In the genomic region with DNA sequence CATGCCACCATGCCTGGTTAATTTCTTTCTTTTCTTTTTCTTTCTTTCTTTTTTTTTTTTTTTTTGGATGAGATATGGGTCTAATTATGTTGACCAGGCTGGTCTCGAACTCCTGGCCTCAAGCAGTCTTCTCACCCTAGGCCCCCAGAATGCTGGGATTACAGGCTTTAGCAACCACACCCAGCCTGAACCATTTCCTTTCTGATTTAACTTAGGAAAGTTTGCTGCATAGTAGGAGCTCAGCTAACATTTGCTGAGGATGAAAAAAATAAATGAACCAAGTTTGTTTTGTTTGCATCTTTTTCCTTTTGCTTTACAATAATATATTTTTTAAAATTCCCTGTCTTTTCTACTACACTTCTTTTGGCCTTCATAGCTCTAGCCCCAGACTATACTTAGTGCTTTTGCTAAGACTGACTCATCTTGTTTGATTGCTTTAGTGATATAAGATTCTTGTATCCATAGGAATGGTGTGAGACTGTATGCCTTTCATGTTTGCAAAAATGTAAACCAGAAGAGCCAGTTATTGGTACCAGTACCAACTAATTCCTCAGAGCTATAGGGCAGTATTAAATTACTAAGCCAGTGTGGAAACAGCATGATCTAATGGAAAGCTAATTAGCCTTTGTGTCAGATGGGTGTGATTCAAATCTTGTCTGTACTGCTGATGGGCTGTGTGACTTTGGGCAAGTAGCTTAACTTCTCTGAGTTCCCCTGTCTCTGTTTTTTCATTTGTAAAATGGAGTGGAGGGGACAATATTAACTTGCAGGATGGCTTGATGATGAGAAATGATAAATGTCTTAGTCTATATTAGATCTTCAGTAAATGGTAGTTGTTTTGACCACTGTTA, we compare ENCODE assay signal across 2 cellular contexts.
TF ChIP-seq lines count a peak whose summit lies in the region.

No MANE protein-coding gene starts in this region.

TF ChIP-seq in SK-N-SH treated with all-trans-retinoic acid at 6 μM for 48 hours, 23 proteins besides CTCF, POLR2A, EP300 and RAD21 (continued from another document):
- no peak for TF ChIP-seq ZNF565 (CRISPR knock-in tag; conservative IDR thresholded peaks at IDR 0.05; ENCODE audit: low read depth)
- no peak for TF ChIP-seq CSDC2 (CRISPR knock-in tag; IDR thresholded peaks at IDR 0.05)
- no peak for TF ChIP-seq ESRRG (CRISPR knock-in tag; IDR thresholded peaks at IDR 0.05)
- TF ChIP-seq, protein P1, sequence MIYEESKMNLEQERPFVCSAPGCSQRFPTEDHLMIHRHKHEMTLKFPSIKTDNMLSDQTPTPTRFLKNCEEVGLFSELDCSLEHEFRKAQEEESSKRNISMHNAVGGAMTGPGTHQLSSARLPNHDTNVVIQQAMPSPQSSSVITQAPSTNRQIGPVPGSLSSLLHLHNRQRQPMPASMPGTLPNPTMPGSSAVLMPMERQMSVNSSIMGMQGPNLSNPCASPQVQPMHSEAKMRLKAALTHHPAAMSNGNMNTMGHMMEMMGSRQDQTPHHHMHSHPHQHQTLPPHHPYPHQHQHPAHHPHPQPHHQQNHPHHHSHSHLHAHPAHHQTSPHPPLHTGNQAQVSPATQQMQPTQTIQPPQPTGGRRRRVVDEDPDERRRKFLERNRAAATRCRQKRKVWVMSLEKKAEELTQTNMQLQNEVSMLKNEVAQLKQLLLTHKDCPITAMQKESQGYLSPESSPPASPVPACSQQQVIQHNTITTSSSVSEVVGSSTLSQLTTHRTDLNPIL (CRISPR knock-in tag; IDR thresholded peaks at IDR 0.05; ENCODE audit: low read depth), result no peak
- no peak for TF ChIP-seq ARNTL (CRISPR knock-in tag; IDR thresholded peaks at IDR 0.05; ENCODE audit: borderline replicate concordance, low read depth)

TF ChIP-seq in SK-N-SH, 30 proteins besides CTCF, POLR2A, EP300 and RAD21:
- TF ChIP-seq, protein P2, sequence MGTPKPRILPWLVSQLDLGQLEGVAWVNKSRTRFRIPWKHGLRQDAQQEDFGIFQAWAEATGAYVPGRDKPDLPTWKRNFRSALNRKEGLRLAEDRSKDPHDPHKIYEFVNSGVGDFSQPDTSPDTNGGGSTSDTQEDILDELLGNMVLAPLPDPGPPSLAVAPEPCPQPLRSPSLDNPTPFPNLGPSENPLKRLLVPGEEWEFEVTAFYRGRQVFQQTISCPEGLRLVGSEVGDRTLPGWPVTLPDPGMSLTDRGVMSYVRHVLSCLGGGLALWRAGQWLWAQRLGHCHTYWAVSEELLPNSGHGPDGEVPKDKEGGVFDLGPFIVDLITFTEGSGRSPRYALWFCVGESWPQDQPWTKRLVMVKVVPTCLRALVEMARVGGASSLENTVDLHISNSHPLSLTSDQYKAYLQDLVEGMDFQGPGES (IDR thresholded peaks at IDR 0.05; ENCODE audit: low read depth, low read length), result no peak
- TF ChIP-seq POLR2AphosphoS5 (IDR thresholded peaks at IDR 0.05; ENCODE audit: low read depth, low read length) (no peak), CHD2 (IDR thresholded peaks at IDR 0.05; ENCODE audit: low read length, partially characterized antibody) (no peak), ELF1 (IDR thresholded peaks at IDR 0.05) (no peak), YY1 (IDR thresholded peaks at IDR 0.05; ENCODE audit: low read depth) (no peak), FOSL2 (IDR thresholded peaks at IDR 0.05; ENCODE audit: borderline replicate concordance, low read depth) (no peak), MXI1 (IDR thresholded peaks at IDR 0.05; ENCODE audit: low read depth, low read length) (no peak), JUND (IDR thresholded peaks at IDR 0.05) (no peak)
- TF ChIP-seq, protein P3, sequence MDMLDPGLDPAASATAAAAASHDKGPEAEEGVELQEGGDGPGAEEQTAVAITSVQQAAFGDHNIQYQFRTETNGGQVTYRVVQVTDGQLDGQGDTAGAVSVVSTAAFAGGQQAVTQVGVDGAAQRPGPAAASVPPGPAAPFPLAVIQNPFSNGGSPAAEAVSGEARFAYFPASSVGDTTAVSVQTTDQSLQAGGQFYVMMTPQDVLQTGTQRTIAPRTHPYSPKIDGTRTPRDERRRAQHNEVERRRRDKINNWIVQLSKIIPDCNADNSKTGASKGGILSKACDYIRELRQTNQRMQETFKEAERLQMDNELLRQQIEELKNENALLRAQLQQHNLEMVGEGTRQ (IDR thresholded peaks at IDR 0.05; ENCODE audit: borderline replicate concordance, low read depth, low read length), result no peak
